ENCODE assay signal across 8 cellular contexts in genomic region chr5:149320791-149321330, GRCh38. TPM values are rescaled to one million over a fixed set of nuclear protein-coding genes. Genes with fewer than 3 reads are reported as not detected.
DNase-seq lines count a peak whose midpoint lies in the region; ATAC-seq, FAIRE-seq and TF ChIP-seq lines count a peak whose summit lies in the region.

No MANE protein-coding gene starts in this region.

- no peaks in the 10 kb centered on the region for H3K36me3 Mint-ChIP-seq in stimulated activated effector memory CD8-positive, alpha-beta T cell treated with anti-CD3 and anti-CD28 coated beads, Interleukin-12 subunit alpha, Interleukin-12 subunit beta, amount 100 ng/mL, for 72 hours
- H3K36me3 Mint-ChIP-seq in T-helper 17 cell (ENCODE audit: low read depth): no peaks in the 10 kb centered on the region

- peak overlapping the region; percentile 65 for H3K9ac ChIP-seq in keratinocyte (ENCODE audit: control insufficient read depth, extremely low read depth, insufficient read depth, low read length)

- H2AFZ ChIP-seq in keratinocyte (ENCODE audit: control insufficient read depth, low read length): peak overlapping the region; percentile 93

- H3K4me1 Mint-ChIP-seq in stimulated activated effector memory CD8-positive, alpha-beta T cell treated with anti-CD3 and anti-CD28 coated beads, Interleukin-12 subunit alpha, Interleukin-12 subunit beta, amount 100 ng/mL, for 72 hours: no peaks in the 10 kb centered on the region
- H3K4me1 Mint-ChIP-seq in T-helper 17 cell: no peaks in the 10 kb centered on the region

- no peaks in the 10 kb centered on the region for H3K27me3 ChIP-seq in breast epithelium
- no peaks in the 10 kb centered on the region for H3K27me3 ChIP-seq in keratinocyte (ENCODE audit: control insufficient read depth, extremely low read depth, insufficient read depth, low read length)

- peaks cover 2% of the 10 kb centered on the region for H3K9me1 ChIP-seq in keratinocyte (ENCODE audit: control insufficient read depth, extremely low read depth, insufficient read depth, low read length)

- H3K27me3 Mint-ChIP-seq in T-helper 17 cell: no peaks in the 10 kb centered on the region

- H3K4me3 ChIP-seq in breast epithelium (no peak overlapping the region), keratinocyte (ENCODE audit: control insufficient read depth in 2 of 3, extremely low read depth in 1 of 3, insufficient read depth in 2 of 3, low read depth in 1 of 3, low read length in 3 of 3) (no peak overlapping the region)

- peaks cover 0 to 7% of the 10 kb centered on the region in 2 donors for H3K4me1 ChIP-seq in breast epithelium
- peaks cover 30% of the 10 kb centered on the region for H3K4me1 ChIP-seq in keratinocyte (ENCODE audit: control insufficient read depth, extremely low read depth, insufficient read depth, low read length)

- no peak for TF ChIP-seq CTCF in breast epithelium (IDR thresholded peaks at IDR 0.05)
- no peak for TF ChIP-seq CTCF in keratinocyte (optimal IDR thresholded peaks at IDR 0.05 in 1 of 3, IDR thresholded peaks at IDR 0.05 in 1 of 3, conservative IDR thresholded peaks at IDR 0.05 in 1 of 3; ENCODE audit: extremely low read depth in 1 of 3, insufficient read depth in 2 of 3, low read length in 3 of 3)

- H3K36me3 ChIP-seq in breast epithelium (no peaks in the 10 kb centered on the region), keratinocyte (ENCODE audit: control insufficient read depth in 2 of 2, extremely low read depth in 1 of 2, insufficient read depth in 2 of 2, low read length in 2 of 2) (peaks cover 1 to 4% of the 10 kb centered on the region in 2 experiments)

- peak overlapping the region; percentile 1 to 23 for H3K27ac ChIP-seq in breast epithelium
- peak overlapping the region; percentile 78 for H3K27ac ChIP-seq in keratinocyte (ENCODE audit: control insufficient read depth, insufficient read depth, low read length)

- ATAC-seq in stimulated activated effector memory CD8-positive, alpha-beta T cell treated with anti-CD3 and anti-CD28 coated beads, Interleukin-12 subunit alpha, Interleukin-12 subunit beta, amount 100 ng/mL, for 72 hours: peak; percentile 55
- no peak for ATAC-seq in T-helper 17 cell

- intact Hi-C loops in breast epithelium (cut with DNase I; ENCODE audit: low total_unique reads): no loop called here

- no peaks in the 10 kb centered on the region for H3K79me2 ChIP-seq in keratinocyte (ENCODE audit: control insufficient read depth, insufficient read depth, low read length)

- no peak overlapping the region for H3K4me3 Mint-ChIP-seq in stimulated activated effector memory CD8-positive, alpha-beta T cell treated with anti-CD3 and anti-CD28 coated beads, Interleukin-12 subunit alpha, Interleukin-12 subunit beta, amount 100 ng/mL, for 72 hours
- H3K4me3 Mint-ChIP-seq in T-helper 17 cell: no peak overlapping the region

- peak; percentile 94 for FAIRE-seq in keratinocyte (lab: Jason Lieb, UNC)

- no peaks in the 10 kb centered on the region for H3K9me3 ChIP-seq in breast epithelium
- no peaks in the 10 kb centered on the region for H3K9me3 ChIP-seq in keratinocyte (ENCODE audit: control insufficient read depth, low read depth, low read length)
- no peaks in the 10 kb centered on the region for H3K9me3 ChIP-seq in T-helper 17 cell (ENCODE audit: control insufficient read depth, low read length, poor library complexity, severe bottlenecking)

- dilution Hi-C loops in keratinocyte (cut with MboI; ENCODE audit: extremely low pct_ligation_motif_present, low sequenced_read_pairs): no loop called here

- no peaks in the 10 kb centered on the region for H3K9me3 Mint-ChIP-seq in stimulated activated effector memory CD8-positive, alpha-beta T cell treated with anti-CD3 and anti-CD28 coated beads, Interleukin-12 subunit alpha, Interleukin-12 subunit beta, amount 100 ng/mL, for 72 hours

- H3K4me2 ChIP-seq in keratinocyte (ENCODE audit: control insufficient read depth, extremely low read depth, insufficient read depth, low read depth, low read length): peak overlapping the region; percentile 44

- no peak for TF ChIP-seq POLR2A in breast epithelium (IDR thresholded peaks at IDR 0.05)

- peak; percentile 80 for DNase-seq in G401 (ENCODE audit: low spot score)
- peak; percentile 9 for DNase-seq in NCI-H345 treated with DMSO at 0.1 percent for 48 hours (lab: John Stamatoyannopoulos, UW; ENCODE audit: unreplicated experiment)
- DNase-seq in breast epithelium (ENCODE audit: low spot score in 2 of 2): peak; percentile 80 to 84
- peak; percentile 64 for DNase-seq in keratinocyte (ENCODE audit: low read depth, low spot score)
- DNase-seq in stimulated activated effector memory CD8-positive, alpha-beta T cell treated with anti-CD3 and anti-CD28 coated beads, Interleukin-12 subunit alpha, Interleukin-12 subunit beta, amount 100 ng/mL, for 72 hours (ENCODE audit: low spot score in 2 of 2): no peak
- DNase-seq in activated CD4-positive, alpha-beta T cell treated with anti-CD3 and anti-CD28 coated beads for 4 hours: no peak
- no peak for DNase-seq in T-helper 17 cell
- DNase-seq in NK-92 treated with Interleukin-12 subunit alpha and Interleukin-12 subunit beta, amount 100 ng/mL, for 24 hours (lab: John Stamatoyannopoulos, UW): no peak

- in situ Hi-C loops in G401 (cut with HindIII; ENCODE audit: low sequenced_read_pairs): no loop called here

- H4K20me1 ChIP-seq in keratinocyte (ENCODE audit: control insufficient read depth, extremely low read depth, insufficient read depth, low read length): no peaks in the 10 kb centered on the region

- no peak overlapping the region for H3K27ac Mint-ChIP-seq in stimulated activated effector memory CD8-positive, alpha-beta T cell treated with anti-CD3 and anti-CD28 coated beads, Interleukin-12 subunit alpha, Interleukin-12 subunit beta, amount 100 ng/mL, for 72 hours
- no peak overlapping the region for H3K27ac Mint-ChIP-seq in T-helper 17 cell

RNA-seq across cellular contexts. Expression of gene GRPEL2, which starts 24.4 kb away (rescaled TPM):
- total RNA-seq in G401 (2014; rRNA removed; shearing (Covaris generic)): 18.1 and 22.9 TPM in 2 replicates
- 10 to 100 TPM; 14.4 to 17.1 (median 16.5) TPM for total RNA-seq in breast epithelium
- polyA plus RNA-seq in keratinocyte: 11.4 to 17.5 TPM (median 11.7 TPM) in 3 replicates
- polyA plus RNA-seq in keratinocyte (2011; ENCODE audit: low read depth): 17.2 TPM
- 7.2 and 13.7 TPM in 2 replicates for polyA plus RNA-seq in keratinocyte (2011; cell fraction: cytosol; rRNA removed)
- polyA plus RNA-seq in keratinocyte (2011; cell fraction: nucleus; rRNA removed): 7.1 and 10.6 TPM in 2 replicates
- 8.9 and 12.9 TPM in 2 replicates for polyA plus RNA-seq in keratinocyte (2012; ENCODE audit: low replicate concordance)
- 6.2 to 17.2 TPM (median 13.1 TPM) in 3 replicates for polyA minus RNA-seq in keratinocyte
- polyA minus RNA-seq in keratinocyte (2011; cell fraction: cytosol; rRNA and poly(A)+ RNA removed): 19.2 TPM
- 9.3 and 11.9 TPM in 2 replicates for polyA minus RNA-seq in keratinocyte (2011; cell fraction: nucleus; rRNA and poly(A)+ RNA removed)
- total RNA-seq in T-helper 17 cell: 10 to 100 TPM; 21.2 to 33.0 TPM

RNA-seq across cellular contexts. Expression of gene PCYOX1L, which starts 37.0 kb away (rescaled TPM):
- total RNA-seq in G401 (2014; rRNA removed; shearing (Covaris generic)): 13.0 and 14.0 TPM in 2 replicates
- total RNA-seq in breast epithelium (1 to 10 TPM; 3.2 to 6.6 (median 5.2) TPM), T-helper 17 cell (10 to 100 TPM; 33.1 to 35.0 TPM)
- polyA plus RNA-seq in keratinocyte: 9.5 to 12.8 TPM (median 9.9 TPM) in 3 replicates
- 6.3 TPM for polyA plus RNA-seq in keratinocyte (2011; ENCODE audit: low read depth)
- polyA plus RNA-seq in keratinocyte (2011; cell fraction: cytosol; rRNA removed): 5.6 and 6.1 TPM in 2 replicates
- polyA plus RNA-seq in keratinocyte (2011; cell fraction: nucleus; rRNA removed): 23.6 and 26.8 TPM in 2 replicates
- 6.9 and 8.3 TPM in 2 replicates for polyA plus RNA-seq in keratinocyte (2012; ENCODE audit: low replicate concordance)
- polyA minus RNA-seq in keratinocyte: 7.4 to 11.9 TPM (median 9.5 TPM) in 3 replicates
- polyA minus RNA-seq in keratinocyte (2011; cell fraction: cytosol; rRNA and poly(A)+ RNA removed): 6.9 TPM
- 8.1 and 9.8 TPM in 2 replicates for polyA minus RNA-seq in keratinocyte (2011; cell fraction: nucleus; rRNA and poly(A)+ RNA removed)

RNA-seq across cellular contexts. Expression of gene AFAP1L1, which starts 49.2 kb away (rescaled TPM):
- total RNA-seq in G401 (2014; rRNA removed; shearing (Covaris generic)): 0.12 and 0.14 TPM in 2 replicates
- 100 to 1,000 TPM in 1 of 3 donors, 10 to 100 TPM in 2; 13.3 to 108 (median 26.5) TPM for total RNA-seq in breast epithelium
- polyA plus RNA-seq in keratinocyte: 3.6 to 5.0 TPM (median 4.6 TPM) in 3 replicates
- 8.0 TPM for polyA plus RNA-seq in keratinocyte (2011; ENCODE audit: low read depth)
- 5.5 and 5.6 TPM in 2 replicates for polyA plus RNA-seq in keratinocyte (2011; cell fraction: cytosol; rRNA removed)
- polyA plus RNA-seq in keratinocyte (2011; cell fraction: nucleus; rRNA removed): 4.9 and 5.9 TPM in 2 replicates
- polyA plus RNA-seq in keratinocyte (2012; ENCODE audit: low replicate concordance): 5.2 and 8.2 TPM in 2 replicates
- 5.1 to 9.3 TPM (median 8.1 TPM) in 3 replicates for polyA minus RNA-seq in keratinocyte
- polyA minus RNA-seq in keratinocyte (2011; cell fraction: cytosol; rRNA and poly(A)+ RNA removed): 4.0 TPM
- polyA minus RNA-seq in keratinocyte (2011; cell fraction: nucleus; rRNA and poly(A)+ RNA removed): 2.5 and 3.6 TPM in 2 replicates
- under 1 TPM in 1 of 2 donors, not detected in 1; 0.52 TPM for total RNA-seq in T-helper 17 cell

RNA-seq across cellular contexts. Expression of gene IL17B, which starts 58.2 kb away (rescaled TPM):
- total RNA-seq in G401 (2014; rRNA removed; shearing (Covaris generic)): 0.27 and 1.4 TPM in 2 replicates
- total RNA-seq in breast epithelium (1 to 10 TPM in 2 of 3 donors, under 1 TPM in 1; 0.64 to 5.6 (median 5.4) TPM), T-helper 17 cell (not detected)
- not detected in 3 replicates for polyA plus RNA-seq in keratinocyte
- not detected for polyA plus RNA-seq in keratinocyte (2011; ENCODE audit: low read depth)
- polyA plus RNA-seq in keratinocyte (2011; cell fraction: cytosol; rRNA removed): not detected in 2 replicates
- not detected in 2 replicates for polyA plus RNA-seq in keratinocyte (2011; cell fraction: nucleus; rRNA removed)
- not detected in 2 replicates for polyA plus RNA-seq in keratinocyte (2012; ENCODE audit: low replicate concordance)
- not detected in 3 replicates for polyA minus RNA-seq in keratinocyte
- not detected for polyA minus RNA-seq in keratinocyte (2011; cell fraction: cytosol; rRNA and poly(A)+ RNA removed)
- not detected in 2 replicates for polyA minus RNA-seq in keratinocyte (2011; cell fraction: nucleus; rRNA and poly(A)+ RNA removed)

Comparison
In these comparisons a context has a peak if more than half of its experiments do, and no peak if none do; other contexts are left out.
1. DNase-seq: peak in G401 (single experiment), NCI-H345 treated with DMSO at 0.1 percent for 48 hours (single experiment), breast epithelium (2 of 2) and keratinocyte (single experiment); none in stimulated activated effector memory CD8-positive, alpha-beta T cell treated with anti-CD3 and anti-CD28 coated beads, Interleukin-12 subunit alpha, Interleukin-12 subunit beta, amount 100 ng/mL, for 72 hours (0 of 2), activated CD4-positive, alpha-beta T cell treated with anti-CD3 and anti-CD28 coated beads for 4 hours (0 of 2), T-helper 17 cell (0 of 3) and NK-92 treated with Interleukin-12 subunit alpha and Interleukin-12 subunit beta, amount 100 ng/mL, for 24 hours (single experiment).
2. RNA of gene AFAP1L1, which starts 49.2 kb away (total RNA-seq): 13.3 to 108 TPM in breast epithelium; 0.52 TPM in T-helper 17 cell and 0.12 to 0.14 TPM in G401; every median in the first group is over 4 times any median in the second.